ENCODE assay signal across 14 cellular contexts in the genomic region with DNA sequence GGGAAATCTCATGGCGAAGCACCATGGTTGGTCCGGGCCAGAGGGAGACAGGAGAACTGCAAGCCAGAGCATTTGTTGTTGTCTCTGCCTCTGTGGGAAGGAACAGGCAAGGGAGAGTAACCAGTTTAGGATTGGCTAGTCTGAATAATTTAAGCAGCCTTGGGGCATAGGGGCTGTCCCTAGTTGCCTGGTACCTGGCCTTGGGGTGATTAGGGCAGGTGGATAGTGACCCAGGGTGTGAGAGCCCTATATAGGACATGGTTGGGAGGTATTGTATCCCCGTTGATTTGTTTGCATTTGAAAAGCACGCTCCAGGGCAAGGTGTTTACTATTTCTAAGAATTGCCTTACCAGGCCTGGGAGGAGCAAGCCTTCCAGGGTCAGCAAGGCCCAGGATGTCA. TPM values are rescaled to one million over a fixed set of nuclear protein-coding genes. Genes with fewer than 3 reads are reported as not detected.
"Had no signal": no experiment of that assay in that cellular context is flagged by ENCODE, and none has a peak within 500 bp of the region (broad histone marks: within the 10 kb centered on the region; RNA-seq: fewer than 3 reads in every experiment).

No MANE protein-coding gene starts in this region.

RNA-seq across cellular contexts. Expression of a gene that starts 25.3 kb away (rescaled TPM):
- total RNA-seq: stomach, suprapubic skin, temporal lobe, thoracic aorta, thyroid gland, tibial nerve, transverse colon, upper lobe of right lung, ureter, urinary bladder, uterus, vagina had no signal
- polyA plus RNA-seq: stomach, urinary bladder had no signal

RNA-seq across cellular contexts. Expression of a gene that starts 57.1 kb away (rescaled TPM):
- total RNA-seq: subcutaneous adipose tissue, suprapubic skin, temporal lobe, thoracic aorta, thyroid gland, tibial nerve, transverse colon, upper lobe of right lung, ureter, urinary bladder, vagina had no signal
- polyA plus RNA-seq: stomach, thymus, urinary bladder had no signal
